In the genomic region with DNA sequence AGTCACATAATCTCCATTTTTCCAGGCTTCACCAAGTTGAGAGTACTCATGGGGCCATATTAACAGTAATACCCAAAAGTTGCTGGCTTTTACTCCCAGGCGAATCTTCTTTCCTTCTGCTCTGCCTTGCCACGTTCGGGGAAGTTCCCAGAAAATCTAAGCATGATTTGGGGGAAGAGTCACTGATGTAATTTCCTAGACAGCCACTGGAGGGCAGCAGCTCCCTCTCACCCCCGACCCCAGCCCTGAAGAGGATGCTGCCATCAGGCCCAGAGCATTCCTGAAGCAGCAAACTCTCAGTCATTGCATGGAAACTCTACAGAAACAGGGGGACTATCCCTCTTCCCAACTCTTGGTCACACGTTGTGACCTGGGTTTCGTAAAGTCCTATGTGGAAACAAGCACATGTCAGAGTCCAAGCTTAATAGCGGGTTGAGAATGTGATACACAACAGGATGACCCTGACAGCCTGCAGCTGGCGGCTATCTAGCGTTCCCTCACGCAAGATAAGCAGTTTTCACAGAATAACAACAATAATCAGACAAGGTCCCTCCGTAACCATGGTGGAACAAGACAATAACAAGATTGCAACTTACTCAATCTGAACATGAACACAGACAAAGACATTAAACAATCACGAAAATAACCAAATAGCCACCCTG, we compare ENCODE assay signal across 8 cellular contexts. TPM values are rescaled to one million over a fixed set of nuclear protein-coding genes. Genes with fewer than 3 reads are reported as not detected.
DNase-seq lines count a peak whose midpoint lies in the region; ATAC-seq, FAIRE-seq and TF ChIP-seq lines count a peak whose summit lies in the region.

No MANE protein-coding gene starts in this region.

- peak in 1 of 4 donors; percentile 63 for TF ChIP-seq EP300 in upper lobe of left lung (IDR thresholded peaks at IDR 0.05)

- H3K27ac ChIP-seq in foreskin keratinocyte (no peak overlapping the region), pancreas (no peak overlapping the region), upper lobe of left lung (peak overlapping the region in 3 of 4 donors; percentile 23 to 49 (median 48))

- H3K9me3 ChIP-seq in pancreas, result no peaks in the 10 kb centered on the region
- H3K9me3 ChIP-seq in upper lobe of left lung, result no peaks in the 10 kb centered on the region

- H3K36me3 ChIP-seq in pancreas, result no peaks in the 10 kb centered on the region
- no peaks in the 10 kb centered on the region for H3K36me3 ChIP-seq in upper lobe of left lung

- DNase-seq in COR-L47 (lab: John Stamatoyannopoulos, UW) (peak; percentile 25), HUDEP-2 (lab: John Stamatoyannopoulos, UW; ENCODE audit: unreplicated experiment in 76 of 76) (peak in 51 of 76 experiments; percentile 3 to 71 (median 30)), SHP77 treated with DMSO at 0.1 percent for 48 hours (lab: John Stamatoyannopoulos, UW) (peak; percentile 28), foreskin keratinocyte (peak in 1 of 2 donors; percentile 22), pancreas (peak in 5 of 6 donors; percentile 27 to 75 (median 47)), upper lobe of left lung (peak in 1 of 2 donors; percentile 63)
- DNase-seq in activated T-helper 9 cell treated with anti-CD3 and anti-CD28 coated beads, Interleukin-2, amount 50 U/mL, for 16 hours (ENCODE audit: low read depth), result peak; percentile 26

- peaks cover 5% of the 10 kb centered on the region for H3K27me3 ChIP-seq in foreskin keratinocyte
- H3K27me3 ChIP-seq in pancreas, result no peaks in the 10 kb centered on the region
- H3K27me3 ChIP-seq in upper lobe of left lung, result no peaks in the 10 kb centered on the region

- intact Hi-C loops in pancreas (cut with DNase I), result no loop called here

- H3K4me3 ChIP-seq in pancreas (no peak overlapping the region), upper lobe of left lung (no peak overlapping the region)

- FAIRE-seq in pancreas (lab: Jason Lieb, UNC), result no peak

- TF ChIP-seq CTCF in foreskin keratinocyte (conservative IDR thresholded peaks at IDR 0.05) (peak; percentile 85), pancreas (IDR thresholded peaks at IDR 0.05) (peak; percentile 78 to 82 (median 80)), upper lobe of left lung (IDR thresholded peaks at IDR 0.05) (peak; percentile 71 to 90 (median 82))

- no peak for TF ChIP-seq POLR2A in upper lobe of left lung (IDR thresholded peaks at IDR 0.05)

- WGBS in pancreas, 2 donors, result 25 to 27% methylated on average over 12 of the region's 12 CpGs
- 45 to 48% methylated on average over 12 of the region's 12 CpGs for WGBS in upper lobe of left lung, 2 donors

- H3K4me1 ChIP-seq in foreskin keratinocyte (no peaks in the 10 kb centered on the region), pancreas (peaks cover 0 to 3% (median 0%) of the 10 kb centered on the region in 3 donors), upper lobe of left lung (peaks cover 5 to 21% (median 10%) of the 10 kb centered on the region in 4 donors)

- ATAC-seq in foreskin keratinocyte (peak; percentile 80), pancreas (peak; percentile 69 to 98 (median 90)), upper lobe of left lung (ENCODE audit: low FRiP score in 2 of 2) (peak; percentile 88 to 93), HG02852 (IDR thresholded peaks at IDR 0.05; ENCODE audit: unreplicated experiment) (no peak)

RNA-seq across cellular contexts. Expression of a gene that starts 43.8 kb away (rescaled TPM):
- 26.3 TPM in 2 replicates for total RNA-seq in foreskin keratinocyte
- polyA plus RNA-seq in foreskin keratinocyte, result 9.0 and 9.8 TPM in 2 replicates
- total RNA-seq in pancreas, result 10 to 100 TPM; 11.7 to 21.2 (median 15.7) TPM
- 10 to 100 TPM in 1 of 2 donors, 1 to 10 TPM in 1; 6.6 to 16.7 TPM for polyA plus RNA-seq in pancreas
- 10 to 100 TPM; 11.8 to 63.2 (median 21.0) TPM for total RNA-seq in upper lobe of left lung

Comparison
In these comparisons a context has a peak if more than half of its experiments do, and no peak if none do; other contexts are left out.
1. H3K27ac ChIP-seq: peak in upper lobe of left lung (3 of 4); none in foreskin keratinocyte (single experiment) and pancreas (0 of 4).
2. Peak in every context shown above with its lines, with median percentiles within 50 percentile points of each other: CTCF ChIP-seq.